In the genomic region with DNA sequence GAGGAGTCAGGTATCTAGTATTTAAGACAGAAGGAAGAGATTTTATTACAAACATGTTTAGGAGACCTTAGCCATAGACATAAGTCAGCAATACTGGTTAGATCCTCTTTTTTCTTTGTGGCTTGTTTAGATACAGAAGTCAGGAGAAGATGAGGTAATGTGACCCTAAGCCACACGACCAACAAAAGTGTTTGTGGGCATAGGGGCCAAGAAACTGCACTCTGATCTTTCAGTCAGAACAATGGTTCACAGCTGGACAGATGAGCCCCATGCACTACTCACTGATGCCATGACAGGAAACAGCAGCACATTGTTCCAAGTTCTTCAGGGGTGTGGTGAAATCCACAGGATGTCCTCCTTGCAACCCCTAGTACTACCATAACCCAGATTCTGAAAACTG, we compare ENCODE assay signal across 27 cellular contexts.
DNase-seq lines count a peak whose midpoint lies in the region; ATAC-seq and TF ChIP-seq lines count a peak whose summit lies in the region.
"Had no signal": no experiment of that assay in that cellular context is flagged by ENCODE, and none has a peak within 500 bp of the region (broad histone marks: within the 10 kb centered on the region; RNA-seq: fewer than 3 reads in every experiment).

No MANE protein-coding gene starts in this region.

- H3K27ac ChIP-seq in VCaP = peak overlapping the region; percentile 86
- H3K27ac ChIP-seq: dorsolateral prefrontal cortex, epithelial cell of prostate, GM23248, pancreas, suprapubic skin, uterus had no signal

- no peaks in the 10 kb centered on the region for H3K36me3 ChIP-seq in MG63
- H3K36me3 ChIP-seq: pancreas, suprapubic skin, uterus had no signal

- peak; percentile 46 to 49 for DNase-seq in AML-193 (lab: John Stamatoyannopoulos, UW)
- peak; percentile 23 for DNase-seq in MG63
- peak; percentile 63 to 76 for DNase-seq in lung microvascular endothelial cell (ENCODE audit: low read depth in 2 of 2)
- no peak for DNase-seq in NCI-H2171 (lab: John Stamatoyannopoulos, UW)
- DNase-seq: activated CD4-positive, alpha-beta T cell treated with anti-CD3 and anti-CD28 coated beads, Interleukin-2, amount 50 U/mL, for 1 hour; activated CD8-positive, alpha-beta memory T cell treated with anti-CD3 and anti-CD28 coated beads, Interleukin-2, amount 50 U/mL, for 4 hours; dorsolateral prefrontal cortex; foreskin fibroblast; GM23248; KG1; kidney; mesenchymal stem cell; naive B cell; NCI-H1417; NCI-H2107; NCI-H510A treated with DMSO at 0.1 percent for 48 hours; pancreas; SHP77; T-helper 1 cell; uterus had no signal

- no peaks in the 10 kb centered on the region for H3K27me3 ChIP-seq in MG63
- H3K27me3 ChIP-seq: dorsolateral prefrontal cortex, pancreas, suprapubic skin, uterus had no signal

- H3K4me3 ChIP-seq in MG63 = no peak overlapping the region
- H3K4me3 ChIP-seq: dorsolateral prefrontal cortex, GM23248, pancreas, suprapubic skin, uterus had no signal

- ATAC-seq in HG02970 (IDR thresholded peaks at IDR 0.05; ENCODE audit: low FRiP score, unreplicated experiment) (no peak), HG03442 (IDR thresholded peaks at IDR 0.05; ENCODE audit: unreplicated experiment) (no peak), GM21423 (IDR thresholded peaks at IDR 0.05; ENCODE audit: unreplicated experiment) (no peak)
- ATAC-seq: stimulated activated effector memory CD8-positive, alpha-beta T cell treated with anti-CD3 and anti-CD28 coated beads, Interleukin-12 subunit alpha, Interleukin-12 subunit beta, amount 100 ng/mL, for 72 hours had no signal

- TF ChIP-seq CTCF in VCaP (conservative IDR thresholded peaks at IDR 0.05) = no peak

- H3K9me3 ChIP-seq in MG63 = no peaks in the 10 kb centered on the region
- H3K9me3 ChIP-seq: pancreas, suprapubic skin, uterus had no signal
